12 cellular contexts compared by ENCODE assay signal in genomic region chr10:75428434-75429158, GRCh38. TPM values are rescaled to one million over a fixed set of nuclear protein-coding genes. Genes with fewer than 3 reads are reported as not detected.
DNase-seq lines count a peak whose midpoint lies in the region; ATAC-seq and TF ChIP-seq lines count a peak whose summit lies in the region.
"Had no signal": no experiment of that assay in that cellular context is flagged by ENCODE, and none has a peak within 500 bp of the region (broad histone marks: within the 10 kb centered on the region; RNA-seq: fewer than 3 reads in every experiment).

No MANE protein-coding gene starts in this region.

- no peak for TF ChIP-seq CTCF in foreskin keratinocyte (conservative IDR thresholded peaks at IDR 0.05)
- no peak for TF ChIP-seq CTCF in dorsolateral prefrontal cortex (IDR thresholded peaks at IDR 0.05 in 54 of 56, conservative IDR thresholded peaks at IDR 0.05 in 2 of 56; ENCODE audit: low read depth in 1 of 56, partially characterized antibody in 56 of 56)

- CTCF ChIA-PET in activated CD4-positive, alpha-beta T cell treated with anti-CD3 and anti-CD28 coated beads, Interleukin-2, amount 10 ng/mL, durations not matched to agents 7 days and 5 days (lab: Charles Lee) = interaction anchor here (1.4 kb wide), 1 partner anchor 13 kb away, joined by 5 read pairs; no protein-coding TSS in a partner anchor

- no peak overlapping the region for H3K27ac Mint-ChIP-seq in naive thymus-derived CD8-positive, alpha-beta T cell
- no peak overlapping the region for H3K27ac Mint-ChIP-seq in activated CD4-positive, alpha-beta T cell treated with anti-CD3 and anti-CD28 coated beads, Interleukin-2, amount 10 ng/mL, durations not matched to agents 7 days and 5 days
- H3K27ac Mint-ChIP-seq: T-cell had no signal

- H3K36me3 Mint-ChIP-seq in naive thymus-derived CD8-positive, alpha-beta T cell = no peaks in the 10 kb centered on the region
- peaks cover 2% of the 10 kb centered on the region for H3K36me3 Mint-ChIP-seq in activated CD4-positive, alpha-beta T cell treated with anti-CD3 and anti-CD28 coated beads, Interleukin-2, amount 10 ng/mL, durations not matched to agents 7 days and 5 days (ENCODE audit: low read depth)
- H3K36me3 Mint-ChIP-seq: T-cell had no signal

- POLR2A ChIA-PET in naive thymus-derived CD8-positive, alpha-beta T cell (lab: Charles Lee) = no interaction called here
- POLR2A ChIA-PET in activated CD4-positive, alpha-beta T cell treated with anti-CD3 and anti-CD28 coated beads, Interleukin-2, amount 10 ng/mL, durations not matched to agents 7 days and 5 days (lab: Charles Lee) = no interaction called here

- peaks cover 49% of the 10 kb centered on the region for H3K4me1 ChIP-seq in foreskin keratinocyte
- peaks cover 2 to 57% (median 49%) of the 10 kb centered on the region in 5 donors for H3K4me1 ChIP-seq in subcutaneous abdominal adipose tissue (ENCODE audit: control insufficient read depth in 5 of 5, insufficient read depth in 5 of 5, low read length in 5 of 5)

- H3K27me3 Mint-ChIP-seq in naive thymus-derived CD8-positive, alpha-beta T cell = peaks cover 29 to 54% (median 38%) of the 10 kb centered on the region in 5 donors
- H3K27me3 Mint-ChIP-seq in activated CD4-positive, alpha-beta T cell treated with anti-CD3 and anti-CD28 coated beads, Interleukin-2, amount 10 ng/mL, durations not matched to agents 7 days and 5 days = peaks cover 42% of the 10 kb centered on the region

- H3K9me3 Mint-ChIP-seq in naive thymus-derived CD8-positive, alpha-beta T cell = peaks cover 0 to 3% (median 0%) of the 10 kb centered on the region in 9 donors
- no peaks in the 10 kb centered on the region for H3K9me3 Mint-ChIP-seq in activated CD4-positive, alpha-beta T cell treated with anti-CD3 and anti-CD28 coated beads, Interleukin-2, amount 10 ng/mL, durations not matched to agents 7 days and 5 days
- H3K9me3 Mint-ChIP-seq: T-cell had no signal

- H3K4me3 ChIP-seq in subcutaneous abdominal adipose tissue (ENCODE audit: low read depth in 1 of 5, low read length in 5 of 5) = no peak overlapping the region
- H3K4me3 ChIP-seq in dorsolateral prefrontal cortex = no peak overlapping the region
- H3K4me3 ChIP-seq: thyroid gland had no signal

- peaks cover 0 to 11% (median 6%) of the 10 kb centered on the region in 4 donors for H3K4me1 Mint-ChIP-seq in naive thymus-derived CD8-positive, alpha-beta T cell
- peaks cover 2% of the 10 kb centered on the region for H3K4me1 Mint-ChIP-seq in activated CD4-positive, alpha-beta T cell treated with anti-CD3 and anti-CD28 coated beads, Interleukin-2, amount 10 ng/mL, durations not matched to agents 7 days and 5 days

- peak; percentile 33 for DNase-seq in activated effector memory CD4-positive, alpha-beta T cell treated with anti-CD3 and anti-CD28 coated beads, Interleukin-2, amount 50 U/mL, for 16 hours
- DNase-seq in activated effector memory CD4-positive, alpha-beta T cell treated with Interleukin-2 at 50 U/mL for 16 hours = no peak
- DNase-seq in SIG-M5 treated with dmso at 0.1 percent for 504 hours (lab: John Stamatoyannopoulos, UW; ENCODE audit: unreplicated experiment) (peak; percentile 79), foreskin keratinocyte (peak; percentile 69 to 83), dorsolateral prefrontal cortex (no peak)
- no peak for DNase-seq in naive thymus-derived CD8-positive, alpha-beta T cell
- DNase-seq in activated CD4-positive, alpha-beta T cell treated with anti-CD3 and anti-CD28 coated beads, Interleukin-2, amount 10 ng/mL, durations not matched to agents 7 days and 5 days = no peak
- DNase-seq: NCI-H187 treated with DMSO at 0.1 percent for 48 hours, T-cell, thyroid gland had no signal

- H3K9me3 ChIP-seq in subcutaneous abdominal adipose tissue (ENCODE audit: control insufficient read depth in 5 of 5, low read length in 5 of 5) = no peaks in the 10 kb centered on the region
- H3K9me3 ChIP-seq: thyroid gland had no signal

- H3K4me3 Mint-ChIP-seq in naive thymus-derived CD8-positive, alpha-beta T cell = no peak overlapping the region
- no peak overlapping the region for H3K4me3 Mint-ChIP-seq in activated CD4-positive, alpha-beta T cell treated with anti-CD3 and anti-CD28 coated beads, Interleukin-2, amount 10 ng/mL, durations not matched to agents 7 days and 5 days
- H3K4me3 Mint-ChIP-seq: T-cell had no signal

- H3K9ac ChIP-seq in subcutaneous abdominal adipose tissue (ENCODE audit: low read length in 5 of 5) = no peak overlapping the region

- peak; percentile 82 for ATAC-seq in foreskin keratinocyte
- no peak for ATAC-seq in naive thymus-derived CD8-positive, alpha-beta T cell
- ATAC-seq: T-cell had no signal

- no peaks in the 10 kb centered on the region for H3K36me3 ChIP-seq in subcutaneous abdominal adipose tissue (ENCODE audit: control insufficient read depth in 5 of 5, insufficient read depth in 5 of 5, low read length in 5 of 5)
- H3K36me3 ChIP-seq: thyroid gland had no signal

- intact Hi-C loops in dorsolateral prefrontal cortex (cut with DNase I) = no loop called here

- H3K27ac ChIP-seq in foreskin keratinocyte (peak overlapping the region; percentile 63), subcutaneous abdominal adipose tissue (ENCODE audit: low read depth, low read length) (peak overlapping the region; percentile 31), dorsolateral prefrontal cortex (peak overlapping the region in 2 of 59 donors; percentile 10 to 33)
- H3K27ac ChIP-seq: thyroid gland had no signal

- H3K27me3 ChIP-seq in foreskin keratinocyte = no peaks in the 10 kb centered on the region
- no peaks in the 10 kb centered on the region for H3K27me3 ChIP-seq in subcutaneous abdominal adipose tissue (ENCODE audit: control insufficient read depth in 5 of 5, insufficient read depth in 4 of 5, low read length in 5 of 5)
- H3K27me3 ChIP-seq in dorsolateral prefrontal cortex = peaks cover 0 to 33% (median 8%) of the 10 kb centered on the region in 45 donors
- H3K27me3 ChIP-seq: thyroid gland had no signal

RNA-seq across cellular contexts. Expression of gene LRMDA, which starts 2.8 kb away (rescaled TPM):
- total RNA-seq in foreskin keratinocyte (not detected in 2 replicates), dorsolateral prefrontal cortex (10 to 100 TPM in 54 of 120 experiments, 1 to 10 TPM in 66; 2.8 to 27.7 (median 9.5) TPM)
- polyA plus RNA-seq in foreskin keratinocyte = 0.10 TPM in 1 of 2 replicates, not detected in the other
- total RNA-seq in naive thymus-derived CD8-positive, alpha-beta T cell = not detected
- not detected for polyA plus RNA-seq in naive thymus-derived CD8-positive, alpha-beta T cell
- total RNA-seq in activated CD4-positive, alpha-beta T cell treated with anti-CD3 and anti-CD28 coated beads, Interleukin-2, amount 10 ng/mL, durations not matched to agents 7 days and 5 days = not detected
- total RNA-seq: A673 had no signal

RNA-seq across cellular contexts. Expression of gene ZNF503, which starts 27.0 kb away (rescaled TPM):
- total RNA-seq in foreskin keratinocyte (5.1 and 5.7 TPM in 2 replicates), dorsolateral prefrontal cortex (10 to 100 TPM in 49 of 120 experiments, 1 to 10 TPM in 71; 3.5 to 16.7 (median 9.6) TPM)
- 4.6 and 4.7 TPM in 2 replicates for polyA plus RNA-seq in foreskin keratinocyte
- total RNA-seq in naive thymus-derived CD8-positive, alpha-beta T cell = under 1 TPM; 0.11 to 0.13 TPM
- not detected for polyA plus RNA-seq in naive thymus-derived CD8-positive, alpha-beta T cell
- under 1 TPM in 1 of 2 experiments, not detected in 1; 0.07 TPM for total RNA-seq in activated CD4-positive, alpha-beta T cell treated with anti-CD3 and anti-CD28 coated beads, Interleukin-2, amount 10 ng/mL, durations not matched to agents 7 days and 5 days

Comparison
In these comparisons a context has a peak if more than half of its experiments do, and no peak if none do; other contexts are left out.
1. DNase-seq: peak in activated effector memory CD4-positive, alpha-beta T cell treated with anti-CD3 and anti-CD28 coated beads, Interleukin-2, amount 50 U/mL, for 16 hours (single experiment), SIG-M5 treated with dmso at 0.1 percent for 504 hours (single experiment) and foreskin keratinocyte (2 of 2); none in activated effector memory CD4-positive, alpha-beta T cell treated with Interleukin-2 at 50 U/mL for 16 hours (single experiment), naive thymus-derived CD8-positive, alpha-beta T cell (0 of 10), dorsolateral prefrontal cortex (0 of 10) and activated CD4-positive, alpha-beta T cell treated with anti-CD3 and anti-CD28 coated beads, Interleukin-2, amount 10 ng/mL, durations not matched to agents 7 days and 5 days (single experiment).